Comparison of ENCODE assay signal across 26 cellular contexts in the genomic region with DNA sequence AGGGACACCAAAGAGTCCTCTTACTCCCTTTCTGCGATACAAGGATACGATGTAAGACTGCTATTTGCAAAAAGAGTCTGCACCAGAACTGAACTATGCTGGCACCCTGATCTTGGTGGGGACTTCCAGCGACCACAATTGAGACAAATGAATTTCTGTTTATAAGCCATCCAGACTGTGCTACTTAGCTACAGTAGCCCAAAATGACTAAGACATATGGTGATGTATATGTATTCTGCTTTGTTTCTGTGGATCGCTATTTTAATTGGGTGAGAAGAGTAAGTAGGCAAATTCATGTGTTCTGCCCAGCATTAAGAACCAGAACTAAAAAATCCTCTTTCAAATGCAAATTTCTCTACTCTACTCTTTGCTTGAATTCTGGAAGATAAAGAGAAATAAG.
"Had no signal": no experiment of that assay in that cellular context is flagged by ENCODE, and none has a peak within 500 bp of the region (broad histone marks: within the 10 kb centered on the region; RNA-seq: fewer than 3 reads in every experiment).

No MANE protein-coding gene starts in this region.

- ATAC-seq: activated CD4-positive, alpha-beta T cell treated with anti-CD3 and anti-CD28 coated beads for 36 hours; activated CD8-positive, alpha-beta memory T cell treated with anti-CD3 and anti-CD28 coated beads, Interleukin-2, amount 10 ng/mL, durations not matched to agents 7 days and 5 days; activated CD8-positive, alpha-beta T cell treated with anti-CD3 and anti-CD28 coated beads, Interleukin-2, amount 10 ng/mL, durations not matched to agents 7 days and 5 days; activated naive CD4-positive, alpha-beta T cell treated with anti-CD3 and anti-CD28 coated beads, Interleukin-2, amount 50 U/mL, for 72 hours; effector memory CD8-positive, alpha-beta T cell; foreskin keratinocyte; gastrocnemius medialis; heart left ventricle had no signal

- H3K27me3 ChIP-seq: ascending aorta, brain microvascular endothelial cell, esophagus muscularis mucosa, foreskin keratinocyte, gastrocnemius medialis, heart left ventricle had no signal

- H3K4me3 ChIP-seq: ascending aorta, coronary artery, esophagus muscularis mucosa, gastrocnemius medialis, heart left ventricle had no signal

- DNase-seq: activated CD4-positive, alpha-beta memory T cell treated with anti-CD3 and anti-CD28 coated beads for 36 hours; activated CD4-positive, alpha-beta T cell treated with anti-CD3 and anti-CD28 coated beads for 36 hours; activated CD4-positive, alpha-beta T cell treated with anti-CD3 and anti-CD28 coated beads, Interleukin-2, amount 10 ng/mL, durations not matched to agents 24 days and 14 days; activated CD4-positive, CD25-positive, alpha-beta regulatory T cell; activated CD4-positive, CD25-positive, alpha-beta regulatory T cell treated with anti-CD3 and anti-CD28 coated beads, Interleukin-2, amount 50 U/mL, for 72 hours; activated CD8-positive, alpha-beta memory T cell treated with anti-CD3 and anti-CD28 coated beads, Interleukin-2, amount 10 ng/mL, durations not matched to agents 7 days and 5 days; activated CD8-positive, alpha-beta memory T cell treated with anti-CD3 and anti-CD28 coated beads, Interleukin-2, amount 50 U/mL, for 4 hours; activated CD8-positive, alpha-beta T cell treated with anti-CD3 and anti-CD28 coated beads, Interleukin-2, amount 10 ng/mL, durations not matched to agents 7 days and 5 days; activated effector memory CD4-positive, alpha-beta T cell treated with anti-CD3 and anti-CD28 coated beads, Interleukin-2, amount 50 U/mL, for 16 hours; activated naive CD4-positive, alpha-beta T cell treated with anti-CD3 and anti-CD28 coated beads for 36 hours; activated naive CD8-positive, alpha-beta T cell treated with anti-CD3 and anti-CD28 coated beads, Interleukin-2, amount 10 ng/mL, durations not matched to agents 7 days and 5 days; activated T-cell treated with anti-CD3 and anti-CD28 coated beads, Interleukin-2, amount 50 U/mL, for 1 hour; activated T-cell treated with anti-CD3 and anti-CD28 coated beads, Interleukin-2, amount 50 U/mL, for 48 hours; brain microvascular endothelial cell; effector CD4-positive, alpha-beta T cell; effector memory CD8-positive, alpha-beta T cell; erythroblast; foreskin keratinocyte; gastrocnemius medialis; glutamatergic neuron; heart left ventricle; T-helper 2 cell had no signal

- H3K27ac ChIP-seq: ascending aorta, brain microvascular endothelial cell, coronary artery, esophagus muscularis mucosa, foreskin keratinocyte, gastrocnemius medialis, heart left ventricle had no signal
